33 cellular contexts compared by ENCODE assay signal in the genomic region with DNA sequence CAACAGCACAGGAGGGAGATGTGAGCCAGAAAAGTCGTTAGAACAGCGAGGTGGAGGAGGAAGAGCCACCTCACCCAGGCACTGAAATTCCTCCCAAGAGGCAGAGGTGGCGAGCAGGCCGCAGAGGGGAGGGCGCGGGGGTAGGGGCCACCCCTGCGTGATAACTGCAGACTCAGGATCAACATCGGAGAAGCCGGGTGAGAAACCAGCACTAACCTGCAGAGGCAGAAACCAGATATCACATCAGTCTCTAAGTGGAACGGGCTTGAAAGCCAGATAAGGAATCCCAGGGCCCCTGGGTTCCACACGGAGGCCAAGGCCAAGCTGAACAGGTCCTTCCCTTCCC. TPM values are rescaled to one million over a fixed set of nuclear protein-coding genes. Genes with fewer than 3 reads are reported as not detected.
DNase-seq lines count a peak whose midpoint lies in the region; ATAC-seq and TF ChIP-seq lines count a peak whose summit lies in the region.
"Had no signal": no experiment of that assay in that cellular context is flagged by ENCODE, and none has a peak within 500 bp of the region (broad histone marks: within the 10 kb centered on the region; RNA-seq: fewer than 3 reads in every experiment).

No MANE protein-coding gene starts in this region.

- H3K9ac ChIP-seq in mesendoderm (ENCODE audit: low read length) (no peak overlapping the region), MM.1S (ENCODE audit: low read length) (no peak overlapping the region)
- H3K9ac ChIP-seq: GM23248 had no signal

- no peak for TF ChIP-seq CTCF in HEK293 (tag by site-specific recombination; IDR thresholded peaks at IDR 0.05)
- no peak for TF ChIP-seq CTCF in WTC11 (IDR thresholded peaks at IDR 0.05)
- no peak for TF ChIP-seq CTCF in MM.1S (IDR thresholded peaks at IDR 0.05; ENCODE audit: low read length)

- H3K79me1 ChIP-seq in mesendoderm (ENCODE audit: low read length): peaks cover 4% of the 10 kb centered on the region

- H2AK5ac ChIP-seq in mesendoderm (ENCODE audit: low read length): no peak overlapping the region

- H3K23ac ChIP-seq in mesendoderm (ENCODE audit: low read length): no peak overlapping the region

- ATAC-seq in WTC11: no peak
- ATAC-seq in GM19324 (IDR thresholded peaks at IDR 0.05; ENCODE audit: low FRiP score, unreplicated experiment): no peak
- ATAC-seq: activated T-cell treated with anti-CD3 and anti-CD28 coated beads, Interleukin-2, amount 50 U/mL, for 72 hours; effector memory CD8-positive, alpha-beta T cell; esophagus mucosa; heart right ventricle had no signal

- DNase-seq in DMS 273 (lab: John Stamatoyannopoulos, UW; ENCODE audit: unreplicated experiment) (peak; percentile 42), DMS 273 treated with DMSO at 0.1 percent for 48 hours (lab: John Stamatoyannopoulos, UW) (no peak), WTC11 (ENCODE audit: low spot score) (no peak), mesendoderm (peak; percentile 50), RKO (ENCODE audit: low spot score) (no peak), MM.1S (no peak)
- DNase-seq: 8988T; activated CD4-positive, alpha-beta T cell treated with anti-CD3 and anti-CD28 coated beads, Interleukin-2, amount 50 U/mL, for 1 hour; activated naive CD4-positive, alpha-beta T cell; activated T-cell treated with anti-CD3 and anti-CD28 coated beads, Interleukin-2, amount 50 U/mL, for 72 hours; CD4-positive, alpha-beta memory T cell; cortex of kidney; effector memory CD8-positive, alpha-beta T cell; GM23248; IMR-90; mesenchymal stem cell; NCI-H1092 treated with DMSO at 0.1 percent for 48 hours; NCI-H2029 treated with DMSO at 0.1 percent for 48 hours; NCI-H526; occipital lobe; RPMI8226; stimulated activated CD4-positive, alpha-beta T cell treated with anti-CD3 and anti-CD28 coated beads, Interleukin-15, amount 100 ng/mL, for 24 hours; stimulated activated naive CD4-positive, alpha-beta T cell had no signal

- no peak overlapping the region for H3K56ac ChIP-seq in mesendoderm (ENCODE audit: low read length)

- no peak overlapping the region for H2BK15ac ChIP-seq in mesendoderm (replicated peaks; ENCODE audit: low read depth)

- H3K27ac ChIP-seq in HEK293 (ENCODE audit: extremely low read depth, low read depth, low read length): no peak overlapping the region
- H3K27ac ChIP-seq in mesendoderm (ENCODE audit: low read depth, low read length): no peak overlapping the region
- no peak overlapping the region for H3K27ac ChIP-seq in MM.1S (ENCODE audit: low read length)
- H3K27ac ChIP-seq: breast epithelium, GM23248, heart right ventricle, SK-N-MC, vagina, VCaP had no signal

- H3K4me1 Mint-ChIP-seq in WTC11: peaks cover 8% of the 10 kb centered on the region; the same call in 1 of the 2 replicates

- no peaks in the 10 kb centered on the region for H3K27me3 ChIP-seq in mesendoderm (ENCODE audit: insufficient read depth, low read length, poor library complexity)
- H3K27me3 ChIP-seq in MM.1S (replicated peaks; ENCODE audit: insufficient read depth, low read length): no peaks in the 10 kb centered on the region
- H3K27me3 ChIP-seq: breast epithelium, heart right ventricle, vagina had no signal

- no peak overlapping the region for H3K4ac ChIP-seq in mesendoderm (ENCODE audit: low read depth, low read length)

- CTCF ChIA-PET in HEK293 (lab: Yijun Ruan, JAX) (interaction anchor here (0.6 kb wide), 1 partner anchor 89 kb away, joined by 5 read pairs; no protein-coding TSS in a partner anchor), WTC11 (lab: Charles Lee) (no interaction called here)

- H3K18ac ChIP-seq in mesendoderm (ENCODE audit: low read length): no peak overlapping the region

- H2BK120ac ChIP-seq in mesendoderm (ENCODE audit: low read depth, low read length): no peak overlapping the region

- H4K20me1 ChIP-seq in MM.1S (ENCODE audit: insufficient read depth, low read length): no peaks in the 10 kb centered on the region

- H3K79me2 ChIP-seq in mesendoderm (ENCODE audit: control insufficient read depth, insufficient read depth, low read length): no peaks in the 10 kb centered on the region
- H3K79me2 ChIP-seq in MM.1S (ENCODE audit: low read length): no peaks in the 10 kb centered on the region

- H3K36me3 Mint-ChIP-seq in WTC11: peaks cover 6% of the 10 kb centered on the region; the same call in 1 of the 2 replicates

- no peaks in the 10 kb centered on the region for H3K9me3 ChIP-seq in HEK293 (ENCODE audit: control insufficient read depth, insufficient read depth, low read depth, low read length)
- no peaks in the 10 kb centered on the region for H3K9me3 ChIP-seq in MM.1S (replicated peaks; ENCODE audit: insufficient read depth, low read length)
- H3K9me3 ChIP-seq: breast epithelium, heart right ventricle, psoas muscle, vagina had no signal

- H3K27ac Mint-ChIP-seq in WTC11: peak overlapping the region; percentile 83; the same call in 1 of the 2 replicates
- H3K27ac Mint-ChIP-seq: activated T-cell treated with anti-CD3 and anti-CD28 coated beads, Interleukin-2, amount 50 U/mL, for 72 hours; T-helper 1 cell treated with Interleukin-12 subunit alpha and Interleukin-12 subunit beta and Interleukin-4 antibody, amounts not matched to agents 30 μg/mL and 1 μg/mL, for 36 hours had no signal

- H3K4me2 ChIP-seq in mesendoderm (ENCODE audit: low read length): no peak overlapping the region
- H3K4me2 ChIP-seq in MM.1S (ENCODE audit: low read depth, low read length): no peak overlapping the region

- WGBS in mesendoderm (ENCODE audit: extremely low coverage, insufficient coverage, low lambda C conversion rate): no CpG with 5 or more reads among the region's 11 CpGs

- H3K27me3 Mint-ChIP-seq in WTC11 (ENCODE audit: low read depth): no peaks in the 10 kb centered on the region
- H3K27me3 Mint-ChIP-seq: CD4-positive, alpha-beta memory T cell; effector memory CD8-positive, alpha-beta T cell had no signal

- no peak overlapping the region for H2BK5ac ChIP-seq in mesendoderm (ENCODE audit: low read length)

- H4K8ac ChIP-seq in mesendoderm (ENCODE audit: low read depth, low read length): no peak overlapping the region

- H2AFZ ChIP-seq in MM.1S (ENCODE audit: low read length): no peak overlapping the region
- H2AFZ ChIP-seq: GM23248 had no signal

- peaks cover 0 to 40% of the 10 kb centered on the region in 2 experiments; a peak in 1 of 3 replicates for H3K36me3 ChIP-seq in HEK293 (ENCODE audit: control insufficient read depth in 2 of 2, insufficient read depth in 1 of 2, low read length in 2 of 2)
- H3K36me3 ChIP-seq in mesendoderm (ENCODE audit: control insufficient read depth, insufficient read depth, low read length): no peaks in the 10 kb centered on the region
- no peaks in the 10 kb centered on the region for H3K36me3 ChIP-seq in MM.1S (replicated peaks; ENCODE audit: insufficient read depth, low read length)
- H3K36me3 ChIP-seq: breast epithelium, heart right ventricle had no signal

- H3K4me1 ChIP-seq in HEK293 (ENCODE audit: control insufficient read depth, insufficient read depth, low read length): peaks cover 6% of the 10 kb centered on the region; the same call in 1 of the 2 replicates
- peaks cover 2% of the 10 kb centered on the region for H3K4me1 ChIP-seq in mesendoderm (ENCODE audit: control insufficient read depth, low read depth, low read length)
- no peaks in the 10 kb centered on the region for H3K4me1 ChIP-seq in MM.1S (ENCODE audit: low read length)

- no peaks in the 10 kb centered on the region for H3K9me3 Mint-ChIP-seq in WTC11
- H3K9me3 Mint-ChIP-seq: activated T-cell treated with anti-CD3 and anti-CD28 coated beads, Interleukin-2, amount 50 U/mL, for 72 hours; CD4-positive, alpha-beta memory T cell; effector memory CD8-positive, alpha-beta T cell; T-helper 1 cell treated with Interleukin-12 subunit alpha and Interleukin-12 subunit beta and Interleukin-4 antibody, amounts not matched to agents 30 μg/mL and 1 μg/mL, for 36 hours had no signal

- H3F3A ChIP-seq in MM.1S (ENCODE audit: insufficient read depth, low read length): no peaks in the 10 kb centered on the region

- H3K9me2 ChIP-seq in MM.1S (replicated peaks; ENCODE audit: insufficient read depth, low read length): no peaks in the 10 kb centered on the region

- no peak overlapping the region for H3K4me3 Mint-ChIP-seq in WTC11
- H3K4me3 Mint-ChIP-seq: activated T-cell treated with anti-CD3 and anti-CD28 coated beads, Interleukin-2, amount 50 U/mL, for 72 hours; effector memory CD8-positive, alpha-beta T cell; T-helper 1 cell treated with Interleukin-12 subunit alpha and Interleukin-12 subunit beta and Interleukin-4 antibody, amounts not matched to agents 30 μg/mL and 1 μg/mL, for 36 hours had no signal

- no peak overlapping the region for H3K4me3 ChIP-seq in HEK293 (ENCODE audit: low read depth, low read length)
- no peak overlapping the region for H3K4me3 ChIP-seq in mesendoderm (ENCODE audit: low read length)
- H3K4me3 ChIP-seq in MM.1S (ENCODE audit: low read length): no peak overlapping the region
- H3K4me3 ChIP-seq: breast epithelium, GM23248, heart right ventricle, psoas muscle, SK-N-MC, vagina had no signal

- H4K5ac ChIP-seq in mesendoderm (ENCODE audit: low read length): no peak overlapping the region

- POLR2A ChIA-PET in HEK293 (lab: Yijun Ruan, JAX): no interaction called here
- POLR2A ChIA-PET in WTC11 (lab: Charles Lee): no interaction called here

TF ChIP-seq in WTC11, 78 proteins besides CTCF, POLR2A, EP300 and RAD21 (continues in another document):
- no peak for TF ChIP-seq ZNF219 (CRISPR knock-in tag; IDR thresholded peaks at IDR 0.05; ENCODE audit: borderline replicate concordance)
- TF ChIP-seq ZNF671 (CRISPR knock-in tag; IDR thresholded peaks at IDR 0.05): no peak
- TF ChIP-seq, protein P1, sequence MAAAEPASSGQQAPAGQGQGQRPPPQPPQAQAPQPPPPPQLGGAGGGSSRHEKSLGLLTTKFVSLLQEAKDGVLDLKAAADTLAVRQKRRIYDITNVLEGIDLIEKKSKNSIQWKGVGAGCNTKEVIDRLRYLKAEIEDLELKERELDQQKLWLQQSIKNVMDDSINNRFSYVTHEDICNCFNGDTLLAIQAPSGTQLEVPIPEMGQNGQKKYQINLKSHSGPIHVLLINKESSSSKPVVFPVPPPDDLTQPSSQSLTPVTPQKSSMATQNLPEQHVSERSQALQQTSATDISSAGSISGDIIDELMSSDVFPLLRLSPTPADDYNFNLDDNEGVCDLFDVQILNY (CRISPR knock-in tag; IDR thresholded peaks at IDR 0.05): no peak

RNA-seq across cellular contexts. Expression of a gene that starts 39.4 kb away (rescaled TPM):
- 57.3 to 65.6 TPM (median 61.8 TPM) in 3 replicates for total RNA-seq in WTC11 (2021)
- 44.2 TPM for polyA plus RNA-seq in mesendoderm (2013, experiment 1 of 2)
- polyA plus RNA-seq in mesendoderm (2013, experiment 2 of 2): 44.8 TPM

Comparison
In these comparisons a context has a peak if more than half of its experiments do, and no peak if none do; other contexts are left out.
1. DNase-seq: peak in DMS 273 (single experiment) and mesendoderm (single experiment); none in DMS 273 treated with DMSO at 0.1 percent for 48 hours (single experiment), WTC11 (single experiment), RKO (single experiment) and MM.1S (single experiment).